Comparison of ENCODE assay signal across 8 cellular contexts in genomic region chr19:47607564-47608073, GRCh38. TPM values are rescaled to one million over a fixed set of nuclear protein-coding genes. Genes with fewer than 3 reads are reported as not detected.
DNase-seq lines count a peak whose midpoint lies in the region; ATAC-seq, FAIRE-seq and TF ChIP-seq lines count a peak whose summit lies in the region.

No MANE protein-coding gene starts in this region.

- RAD21 ChIA-PET in GM12878 (lab: Charles Lee; ENCODE audit: unreplicated experiment), result interaction anchor here (2.0 kb wide), 1 partner anchor 92 kb away, joined by 6 read pairs; the partner anchor contains the start of gene NAPA

- H3K27ac Mint-ChIP-seq in activated T-cell treated with anti-CD3 and anti-CD28 coated beads, Interleukin-2, amount 50 U/mL, for 24 hours, result peak overlapping the region; percentile 93

- peak overlapping the region; percentile 89 for H2AFZ ChIP-seq in GM12878 (ENCODE audit: control insufficient read depth, low read depth, low read length)

- ATAC-seq in GM12878 (no peak), lower lobe of right lung (no peak), HG03175 (IDR thresholded peaks at IDR 0.05; ENCODE audit: unreplicated experiment) (no peak)

- CTCF ChIA-PET in GM12878 (lab: Yijun Ruan, JAX), result no interaction called here

- BruUV-seq in GM12878 (replicated peaks; lab: Mats Ljungman, UMichigan), result no TSS peak

- H3K27ac ChIP-seq in GM12878 (ENCODE audit: control insufficient read depth, insufficient read depth) (peak overlapping the region; percentile 94), lower lobe of right lung (peak overlapping the region; percentile 98), tibial nerve (peak overlapping the region; percentile 94 to 98 (median 95))

- H3K4me3 Mint-ChIP-seq in activated T-cell treated with anti-CD3 and anti-CD28 coated beads, Interleukin-2, amount 50 U/mL, for 24 hours, result peak overlapping the region; percentile 86

- H3K36me3 Mint-ChIP-seq in activated T-cell treated with anti-CD3 and anti-CD28 coated beads, Interleukin-2, amount 50 U/mL, for 24 hours (ENCODE audit: low read depth), result peaks cover 14% of the 10 kb centered on the region

- H3K27me3 ChIP-seq in GM12878 (replicated peaks in 1 of 2; ENCODE audit: control insufficient read depth in 2 of 2, insufficient read depth in 2 of 2, low read length in 1 of 2) (no peaks in the 10 kb centered on the region), lower lobe of right lung (ENCODE audit: low read depth) (no peaks in the 10 kb centered on the region), tibial nerve (no peaks in the 10 kb centered on the region)

- in situ Hi-C loops in GM12878 (cut with MboI), result no loop called here

- no peaks in the 10 kb centered on the region for H3K27me3 Mint-ChIP-seq in activated T-cell treated with anti-CD3 and anti-CD28 coated beads, Interleukin-2, amount 50 U/mL, for 24 hours

- H3K4me3 ChIP-seq in GM12878 (peak overlapping the region; percentile 97), lower lobe of right lung (peak overlapping the region; percentile 97), tibial nerve (peak overlapping the region; percentile 79 to 98 (median 93))

- no peaks in the 10 kb centered on the region; the same call in 1 of the 2 replicates for H4K20me1 ChIP-seq in GM12878 (ENCODE audit: control insufficient read depth, insufficient read depth)

- TF ChIP-seq CTCF in GM12878 (IDR thresholded peaks at IDR 0.05 in 2 of 3, conservative IDR thresholded peaks at IDR 0.05 in 1 of 3; ENCODE audit: control insufficient read depth in 2 of 3, extremely low read depth in 1 of 3, insufficient read depth in 1 of 3, low read depth in 3 of 3, low read length in 3 of 3) (no peak), lower lobe of right lung (IDR thresholded peaks at IDR 0.05) (no peak), tibial nerve (IDR thresholded peaks at IDR 0.05) (no peak)

- POLR2A ChIA-PET in GM12878 (lab: Charles Lee), result interaction anchor here (0.6 to 1.4 kb wide), 4 partner anchors 87 to 294 kb away, joined by 3 to 6 read pairs (median 4); partner anchors contain the start of gene NAPA

- no peak for TF ChIP-seq EP300 in GM12878 (IDR thresholded peaks at IDR 0.05; ENCODE audit: borderline replicate concordance in 1 of 2, control insufficient read depth in 1 of 2, low read depth in 2 of 2, low read length in 2 of 2)
- no peak for TF ChIP-seq EP300 in tibial nerve (IDR thresholded peaks at IDR 0.05)

- DNase-seq in activated T-cell treated with anti-CD3 and anti-CD28 coated beads, Interleukin-2, amount 50 U/mL, for 24 hours, result no peak
- no peak for DNase-seq in activated T-cell treated with anti-CD3 and anti-CD28 coated beads for 4 hours
- DNase-seq in GM12878 (ENCODE audit: low read depth, low spot score), result no peak
- no peak for DNase-seq in lower lobe of right lung
- DNase-seq in tibial nerve (ENCODE audit: low spot score in 2 of 2), result no peak
- no peak for DNase-seq in stimulated activated CD4-positive, alpha-beta T cell treated with anti-CD3 and anti-CD28 coated beads, Interleukin-2, amount 100 ng/mL, for 48 hours
- DNase-seq in GM19238 (ENCODE audit: insufficient read length, low spot score), result no peak

- intact Hi-C loops in GM12878 (cut with micrococcal nuclease; ENCODE audit: unreplicated experiment) (loop anchor here (1.0 kb wide), 2 partner anchors 7 to 92 kb away; partner anchors contain the start of gene NAPA), lower lobe of right lung (cut with DNase I) (no loop called here)

- H3K9me3 Mint-ChIP-seq in activated T-cell treated with anti-CD3 and anti-CD28 coated beads, Interleukin-2, amount 50 U/mL, for 24 hours, result no peaks in the 10 kb centered on the region

- FAIRE-seq in GM12878 (lab: Jason Lieb, UNC), result no peak

- no peak for TF ChIP-seq RAD21 in GM12878 (IDR thresholded peaks at IDR 0.05; ENCODE audit: insufficient read depth, low read depth, low read length)

- peaks cover 35% of the 10 kb centered on the region for H3K4me1 Mint-ChIP-seq in activated T-cell treated with anti-CD3 and anti-CD28 coated beads, Interleukin-2, amount 50 U/mL, for 24 hours (ENCODE audit: low read depth)

- peaks cover 8% of the 10 kb centered on the region; the same call in 1 of the 2 replicates for H3K4me1 ChIP-seq in GM12878 (ENCODE audit: control insufficient read depth, insufficient read depth, low read length)
- H3K4me1 ChIP-seq in lower lobe of right lung, result peaks cover 37% of the 10 kb centered on the region
- peaks cover 0 to 37% (median 23%) of the 10 kb centered on the region in 4 donors for H3K4me1 ChIP-seq in tibial nerve

- H3K79me2 ChIP-seq in GM12878 (ENCODE audit: control insufficient read depth, insufficient read depth, low read length), result peaks cover 42% of the 10 kb centered on the region

- TF ChIP-seq POLR2A in GM12878 (IDR thresholded peaks at IDR 0.05; ENCODE audit: low read depth, low read length), result no peak
- no peak for TF ChIP-seq POLR2A in tibial nerve (IDR thresholded peaks at IDR 0.05)

- WGBS in GM12878 (ENCODE audit: insufficient coverage, insufficient replicate concordance, low lambda C conversion rate, missing lambda C conversion rate), result under 1% methylated on average over 21 of the region's 21 CpGs
- WGBS in tibial nerve, 2 donors, result 41% methylated on average over 18 to 21 of the region's 21 CpGs

- H3K36me3 ChIP-seq in GM12878 (ENCODE audit: control insufficient read depth in 2 of 2, insufficient read depth in 2 of 2, low read length in 1 of 2) (no peaks in the 10 kb centered on the region), lower lobe of right lung (peaks cover 5% of the 10 kb centered on the region), tibial nerve (no peaks in the 10 kb centered on the region)

- H3K4me2 ChIP-seq in GM12878 (ENCODE audit: control insufficient read depth, insufficient read depth), result peak overlapping the region; percentile 84

- peak overlapping the region; percentile 96 for H3K9ac ChIP-seq in GM12878 (ENCODE audit: control insufficient read depth, insufficient read depth, low read length)

- H3K9me3 ChIP-seq in GM12878 (replicated peaks; ENCODE audit: control insufficient read depth, insufficient read depth, low read length) (no peaks in the 10 kb centered on the region), lower lobe of right lung (no peaks in the 10 kb centered on the region), tibial nerve (no peaks in the 10 kb centered on the region)

- SMC1A ChIA-PET in GM12878 (lab: Charles Lee; ENCODE audit: uncharacterized antibody, unreplicated experiment), result interaction anchor here (1.2 kb wide), 1 partner anchor 9 kb away, joined by 3 read pairs; no protein-coding TSS in a partner anchor

TF ChIP-seq in GM12878, 131 proteins besides CTCF, POLR2A, EP300 and RAD21 (continues in another document):
- TF ChIP-seq MLLT1 (IDR thresholded peaks at IDR 0.05), result peak; percentile 99

RNA-seq across cellular contexts. Expression of gene BICRA, which starts 1.3 kb away (rescaled TPM):
- 14.4 and 20.0 TPM in 2 replicates for total RNA-seq in GM12878 (2013; cell fraction: nucleolus; rRNA removed)
- total RNA-seq in GM12878 (2014; rRNA removed), result 1.3 and 3.1 TPM in 2 replicates
- 1.4 and 1.7 TPM in 2 replicates for total RNA-seq in GM12878 (2014; rRNA removed; fragmentation: Illumina TruSeq; extraction: Trizol)
- 9.5 and 15.3 TPM in 2 replicates for total RNA-seq in GM12878 (2021)
- 1.8 TPM for polyA plus RNA-seq in GM12878 (2011; ENCODE audit: low read depth)
- polyA plus RNA-seq in GM12878 (2011; rRNA removed), result 0.35 and 1.0 TPM in 2 replicates
- 0.27 and 1.9 TPM in 2 replicates for polyA plus RNA-seq in GM12878 (2011; cell fraction: cytosol; rRNA removed)
- polyA plus RNA-seq in GM12878 (2011; cell fraction: nucleus; rRNA removed), result 2.8 and 4.6 TPM in 2 replicates
- 5.3 and 6.4 TPM in 2 replicates for polyA plus RNA-seq in GM12878 (2012)
- 5.0 and 7.7 TPM in 2 replicates for polyA plus RNA-seq in GM12878 (2014; fragmentation: Illumina TruSeq; extraction: Trizol)
- under 1 TPM; 0.11 to 0.18 TPM for polyA plus RNA-seq in GM12878 (2014; fragmentation: Nextera tagmentation; extraction: Ambion mirVana)
- polyA plus RNA-seq in GM12878 (2014; rRNA removed), result 3.8 and 5.1 TPM in 2 replicates
- polyA plus RNA-seq in GM12878 (2016; fragmentation: Nextera tagmentation; extraction: Ambion mirVana), result 1 to 10 TPM; 1.3 to 1.4 TPM
- 1.2 and 3.7 TPM in 2 replicates for polyA minus RNA-seq in GM12878 (2011; rRNA and poly(A)+ RNA removed)
- 1.7 and 4.0 TPM in 2 replicates for polyA minus RNA-seq in GM12878 (2011; cell fraction: cytosol; rRNA and poly(A)+ RNA removed)
- 2.7 and 3.7 TPM in 2 replicates for polyA minus RNA-seq in GM12878 (2011; cell fraction: nucleus; rRNA and poly(A)+ RNA removed)
- 18.3 TPM for total RNA-seq in lower lobe of right lung
- 10 to 100 TPM in 2 of 4 donors, 1 to 10 TPM in 2; 6.1 to 23.1 (median 9.8) TPM for total RNA-seq in tibial nerve

RNA-seq across cellular contexts. Expression of gene ZNF541, which starts 34.7 kb away (rescaled TPM):
- total RNA-seq in GM12878 (2013; cell fraction: nucleolus; rRNA removed), result not detected in 2 replicates
- 0.05 TPM in 1 of 2 replicates, not detected in the other for total RNA-seq in GM12878 (2014; rRNA removed)
- total RNA-seq in GM12878 (2014; rRNA removed; fragmentation: Illumina TruSeq; extraction: Trizol), result 0.04 TPM in 1 of 2 replicates, not detected in the other
- 0.08 TPM in 1 of 2 replicates, not detected in the other for total RNA-seq in GM12878 (2021)
- not detected for polyA plus RNA-seq in GM12878 (2011; ENCODE audit: low read depth)
- polyA plus RNA-seq in GM12878 (2011; rRNA removed), result 0.05 and 0.06 TPM in 2 replicates
- 0.18 and 0.22 TPM in 2 replicates for polyA plus RNA-seq in GM12878 (2011; cell fraction: cytosol; rRNA removed)
- 0.07 TPM in 2 replicates for polyA plus RNA-seq in GM12878 (2011; cell fraction: nucleus; rRNA removed)
- 0.04 TPM in 1 of 2 replicates, not detected in the other for polyA plus RNA-seq in GM12878 (2012)
- polyA plus RNA-seq in GM12878 (2014; fragmentation: Illumina TruSeq; extraction: Trizol), result 0.03 TPM in 1 of 2 replicates, not detected in the other
- not detected for polyA plus RNA-seq in GM12878 (2014; fragmentation: Nextera tagmentation; extraction: Ambion mirVana)
- polyA plus RNA-seq in GM12878 (2014; rRNA removed), result not detected in 2 replicates
- under 1 TPM; 0.09 to 0.12 TPM for polyA plus RNA-seq in GM12878 (2016; fragmentation: Nextera tagmentation; extraction: Ambion mirVana)
- polyA minus RNA-seq in GM12878 (2011; rRNA and poly(A)+ RNA removed), result not detected in 2 replicates
- not detected in 2 replicates for polyA minus RNA-seq in GM12878 (2011; cell fraction: cytosol; rRNA and poly(A)+ RNA removed)
- polyA minus RNA-seq in GM12878 (2011; cell fraction: nucleus; rRNA and poly(A)+ RNA removed), result not detected in 2 replicates
- total RNA-seq in lower lobe of right lung, result 0.89 TPM
- total RNA-seq in tibial nerve, result under 1 TPM in 3 of 4 donors, not detected in 1; under 0.01 to 0.90 (median 0.66) TPM
